In genomic region chr11:123653997-123654565, GRCh38 we compare ENCODE assay signal across 8 cellular contexts. TPM values are rescaled to one million over a fixed set of nuclear protein-coding genes. Genes with fewer than 3 reads are reported as not detected.
DNase-seq lines count a peak whose midpoint lies in the region; ATAC-seq and TF ChIP-seq lines count a peak whose summit lies in the region.

No MANE protein-coding gene starts in this region.

- peaks cover 20% of the 10 kb centered on the region for H3K27me3 ChIP-seq in CD8-positive, alpha-beta memory T cell (ENCODE audit: insufficient read depth, low read length, poor library complexity, severe bottlenecking)
- no peaks in the 10 kb centered on the region for H3K27me3 ChIP-seq in colonic mucosa

- H2AFZ ChIP-seq in OCI-LY7 (ENCODE audit: low read length): no peak overlapping the region

- no peaks in the 10 kb centered on the region for H3K9me2 ChIP-seq in OCI-LY7 (ENCODE audit: insufficient read depth, low read length)

- H3K36me3 ChIP-seq in CD8-positive, alpha-beta memory T cell (ENCODE audit: insufficient read depth, low read length): no peaks in the 10 kb centered on the region
- H3K36me3 ChIP-seq in colonic mucosa (no peaks in the 10 kb centered on the region), OCI-LY7 (ENCODE audit: insufficient read depth, low read length) (no peaks in the 10 kb centered on the region)

- peak in 1 of 5 donors; percentile 16 for DNase-seq in CD8-positive, alpha-beta memory T cell
- DNase-seq in HFF-Myc (ENCODE audit: extremely low read depth, low read depth) (no peak), SW 1271 (lab: John Stamatoyannopoulos, UW) (peak; percentile 4 to 24), colonic mucosa (peak; percentile 39), left lobe of liver (ENCODE audit: low spot score) (no peak), OCI-LY7 (ENCODE audit: low spot score) (no peak)
- peak; percentile 45 for DNase-seq in stimulated activated CD8-positive, alpha-beta memory T cell treated with anti-CD3 and anti-CD28 coated beads, Interleukin-4, amount 100 ng/mL, for 48 hours

- POLR2A ChIA-PET in CD8-positive, alpha-beta memory T cell (lab: Charles Lee): no interaction called here
- POLR2A ChIA-PET in OCI-LY7 (lab: Charles Lee): no interaction called here

- H3K4me3 ChIP-seq in CD8-positive, alpha-beta memory T cell (ENCODE audit: low read length): no peak overlapping the region
- H3K4me3 ChIP-seq in HFF-Myc (replicated peaks; ENCODE audit: low read depth, low read length) (peak overlapping the region; percentile 41), colonic mucosa (peak overlapping the region; percentile 59), OCI-LY7 (ENCODE audit: low read depth, low read length, poor library complexity, severe bottlenecking) (no peak overlapping the region)

- no TSS peak for BruUV-seq in OCI-LY7 (replicated peaks; lab: Mats Ljungman, UMichigan)

- H3K4me1 ChIP-seq in CD8-positive, alpha-beta memory T cell (ENCODE audit: insufficient read depth, low read length): peaks cover 6% of the 10 kb centered on the region
- peaks cover 3% of the 10 kb centered on the region for H3K4me1 ChIP-seq in colonic mucosa
- H3K4me1 ChIP-seq in OCI-LY7 (ENCODE audit: insufficient read depth, low read length, poor library complexity, severe bottlenecking): no peaks in the 10 kb centered on the region

- H3K27ac Mint-ChIP-seq in CD8-positive, alpha-beta memory T cell: no peak overlapping the region

- peaks cover 0 to 6% (median 0%) of the 10 kb centered on the region in 3 donors for H3K36me3 Mint-ChIP-seq in CD8-positive, alpha-beta memory T cell

- intact Hi-C loops in colonic mucosa (cut with DNase I): no loop called here
- intact Hi-C loops in OCI-LY7 (cut with micrococcal nuclease; ENCODE audit: unreplicated experiment): no loop called here

- H3K27me3 Mint-ChIP-seq in CD8-positive, alpha-beta memory T cell: peaks cover 30 to 44% of the 10 kb centered on the region in 2 donors

- no peak for TF ChIP-seq CTCF in HFF-Myc (IDR thresholded peaks at IDR 0.05; ENCODE audit: low read depth, low read length, missing control alignments)
- no peak for TF ChIP-seq CTCF in colonic mucosa (IDR thresholded peaks at IDR 0.05)
- no peak for TF ChIP-seq CTCF in OCI-LY7 (conservative IDR thresholded peaks at IDR 0.05; ENCODE audit: low read length)

- H4K20me1 ChIP-seq in OCI-LY7 (ENCODE audit: insufficient read depth, low read length): no peaks in the 10 kb centered on the region

- H3K79me2 ChIP-seq in OCI-LY7 (ENCODE audit: insufficient read depth, low read depth, low read length): no peaks in the 10 kb centered on the region

- no peak overlapping the region for H3K27ac ChIP-seq in CD8-positive, alpha-beta memory T cell (ENCODE audit: low read depth, low read length)
- H3K27ac ChIP-seq in colonic mucosa: no peak overlapping the region
- H3K27ac ChIP-seq in OCI-LY7 (ENCODE audit: low read depth, low read length, poor library complexity, severe bottlenecking): no peak overlapping the region

- peaks cover 12 to 23% (median 13%) of the 10 kb centered on the region in 3 donors for H3K4me1 Mint-ChIP-seq in CD8-positive, alpha-beta memory T cell

- no peaks in the 10 kb centered on the region for H3K9me3 ChIP-seq in CD8-positive, alpha-beta memory T cell (ENCODE audit: low read length)
- H3K9me3 ChIP-seq in colonic mucosa (no peaks in the 10 kb centered on the region), OCI-LY7 (ENCODE audit: low read length) (peaks cover under 1% of the 10 kb centered on the region; the same call in 1 of the 2 replicates)

- no peak overlapping the region for H3K9ac ChIP-seq in colonic mucosa (ENCODE audit: low read depth in 2 of 2, low read length in 2 of 2)

- peaks cover 2 to 7% (median 4%) of the 10 kb centered on the region in 5 donors for H3K9me3 Mint-ChIP-seq in CD8-positive, alpha-beta memory T cell

- peak overlapping the region in 5 of 7 donors; percentile 38 to 65 (median 49) for H3K4me3 Mint-ChIP-seq in CD8-positive, alpha-beta memory T cell

- CTCF ChIA-PET in CD8-positive, alpha-beta memory T cell (lab: Charles Lee): no interaction called here
- CTCF ChIA-PET in OCI-LY7 (lab: Charles Lee; ENCODE audit: unreplicated experiment): no interaction called here

- ATAC-seq in left lobe of liver (peak; percentile 62), GM19452 (IDR thresholded peaks at IDR 0.05; ENCODE audit: unreplicated experiment) (no peak)

- H3K4me2 ChIP-seq in OCI-LY7 (ENCODE audit: low read length): no peak overlapping the region

RNA-seq across cellular contexts. Expression of gene SCN3B, which starts 0.3 kb away (rescaled TPM):
- total RNA-seq in CD8-positive, alpha-beta memory T cell: not detected
- 0.22 TPM for polyA plus RNA-seq in CD8-positive, alpha-beta memory T cell
- total RNA-seq in colonic mucosa (1 to 10 TPM in 1 of 2 donors, under 1 TPM in 1; 0.30 to 1.2 TPM), left lobe of liver (not detected), OCI-LY7 (2022) (not detected in 2 replicates)
- not detected in 2 replicates for total RNA-seq in OCI-LY7 (2014; rRNA removed; shearing (Covaris generic))

Comparison
In these comparisons a context has a peak if more than half of its experiments do, and no peak if none do; other contexts are left out.
1. DNase-seq: peak in SW 1271 (2 of 2), colonic mucosa (single experiment) and stimulated activated CD8-positive, alpha-beta memory T cell treated with anti-CD3 and anti-CD28 coated beads, Interleukin-4, amount 100 ng/mL, for 48 hours (single experiment); none in HFF-Myc (single experiment), left lobe of liver (single experiment) and OCI-LY7 (single experiment).
2. H3K4me3 ChIP-seq: peak in HFF-Myc (single experiment) and colonic mucosa (single experiment); none in CD8-positive, alpha-beta memory T cell (single experiment) and OCI-LY7 (single experiment).